8 cellular contexts compared by ENCODE assay signal in genomic region chr12:56221233-56221756, GRCh38. TPM values are rescaled to one million over a fixed set of nuclear protein-coding genes. Genes with fewer than 3 reads are reported as not detected.
DNase-seq lines count a peak whose midpoint lies in the region; ATAC-seq, FAIRE-seq and TF ChIP-seq lines count a peak whose summit lies in the region.

No MANE protein-coding gene starts in this region.

- peak; percentile 52 for DNase-seq in SIG-M5 treated with dmso at 0.1 percent for 504 hours (lab: John Stamatoyannopoulos, UW; ENCODE audit: unreplicated experiment)
- no peak for DNase-seq in SIG-M5 (lab: John Stamatoyannopoulos, UW)
- peak in 1 of 2 experiments; percentile 74 for DNase-seq in HAP-1 (ENCODE audit: low spot score in 2 of 2)
- peak; percentile 61 for DNase-seq in NCI-H226
- DNase-seq in bronchial epithelial cell (ENCODE audit: low read depth), result peak; percentile 23
- DNase-seq in iris pigment epithelial cell (ENCODE audit: low read depth), result peak; percentile 58
- DNase-seq in spleen, result peak; percentile 81

- H3K4me1 ChIP-seq in HAP-1 (peaks cover 21% of the 10 kb centered on the region), spleen (peaks cover 37 to 84% (median 63%) of the 10 kb centered on the region in 6 donors)

- H3K27me3 ChIP-seq in HAP-1 (ENCODE audit: low read depth) (no peaks in the 10 kb centered on the region), bronchial epithelial cell (ENCODE audit: control insufficient read depth, insufficient read depth, low read length) (no peaks in the 10 kb centered on the region), spleen (replicated peaks in 1 of 7) (no peaks in the 10 kb centered on the region)

- peak overlapping the region; percentile 92 to 97 (median 96) for H3K27ac ChIP-seq in spleen

- FAIRE-seq in bronchial epithelial cell (lab: Jason Lieb, UNC), result no peak

- H3K4me3 ChIP-seq in HAP-1, result peak overlapping the region; percentile 81
- peak overlapping the region; percentile 92 for H3K4me3 ChIP-seq in bronchial epithelial cell (ENCODE audit: low read depth, low read length)
- H3K4me3 ChIP-seq in spleen, result peak overlapping the region; percentile 66 to 86 (median 75)

- ATAC-seq in GM18858 (IDR thresholded peaks at IDR 0.05; ENCODE audit: unreplicated experiment), result no peak

- H3K9me3 ChIP-seq in HAP-1 (no peaks in the 10 kb centered on the region), spleen (no peaks in the 10 kb centered on the region)

- H3K36me3 ChIP-seq in HAP-1 (replicated peaks), result peaks cover 10% of the 10 kb centered on the region
- peaks cover 4% of the 10 kb centered on the region for H3K36me3 ChIP-seq in bronchial epithelial cell (ENCODE audit: control insufficient read depth, insufficient read depth, low read length)
- peaks cover 0 to 28% (median 7%) of the 10 kb centered on the region in 6 donors for H3K36me3 ChIP-seq in spleen

- in situ Hi-C loops in HAP-1 (cut with MboI; ENCODE audit: low sequenced_read_pairs), result no loop called here

- TF ChIP-seq CTCF in bronchial epithelial cell (IDR thresholded peaks at IDR 0.05; ENCODE audit: insufficient read depth, low read length, severe bottlenecking), result no peak
- no peak for TF ChIP-seq CTCF in spleen (IDR thresholded peaks at IDR 0.05 in 8 of 11, conservative IDR thresholded peaks at IDR 0.05 in 3 of 11)

- no peak for TF ChIP-seq POLR2A in spleen (IDR thresholded peaks at IDR 0.05)

- 0 to 2% (median 1%) methylated on average over 14 to 21 of the region's 21 CpGs for WGBS in spleen, 5 donors

- intact Hi-C loops in spleen (cut with DNase I; ENCODE audit: low total_unique reads), result no loop called here

RNA-seq across cellular contexts. Expression of gene RNF41, which starts 0.4 kb away (rescaled TPM):
- total RNA-seq in bronchial epithelial cell (102 and 158 TPM in 2 replicates), spleen (10 to 100 TPM; 38.5 to 56.1 (median 47.6) TPM)
- 10 to 100 TPM; 13.2 to 21.0 (median 15.8) TPM for polyA plus RNA-seq in spleen

RNA-seq across cellular contexts. Expression of gene NABP2, which starts 2.8 kb away (rescaled TPM):
- 25.3 and 40.5 TPM in 2 replicates for total RNA-seq in bronchial epithelial cell
- 10 to 100 TPM; 13.4 to 21.3 (median 18.4) TPM for total RNA-seq in spleen
- 10 to 100 TPM; 19.7 to 24.6 (median 23.1) TPM for polyA plus RNA-seq in spleen

RNA-seq across cellular contexts. Expression of gene SLC39A5, which starts 8.6 kb away (rescaled TPM):
- total RNA-seq in bronchial epithelial cell, result 0.13 and 0.26 TPM in 2 replicates
- 1 to 10 TPM in 1 of 7 donors, under 1 TPM in 2, not detected in 4; 0.44 to 1.3 (median 0.92) TPM for total RNA-seq in spleen
- under 1 TPM; 0.18 to 0.63 (median 0.22) TPM for polyA plus RNA-seq in spleen

RNA-seq across cellular contexts. Expression of gene SMARCC2, which starts 32.0 kb away (rescaled TPM):
- total RNA-seq in bronchial epithelial cell (14.0 and 20.4 TPM in 2 replicates), spleen (100 to 1,000 TPM in 4 of 7 donors, 10 to 100 TPM in 3; 73.7 to 121 (median 101) TPM)
- 10 to 100 TPM in 1 of 3 donors, 1 to 10 TPM in 2; 8.5 to 24.7 (median 9.4) TPM for polyA plus RNA-seq in spleen

RNA-seq across cellular contexts. Expression of gene ANKRD52, which starts 36.9 kb away (rescaled TPM):
- 6.8 and 11.3 TPM in 2 replicates for total RNA-seq in bronchial epithelial cell
- total RNA-seq in spleen, result 10 to 100 TPM; 16.6 to 35.2 (median 27.5) TPM
- 1 to 10 TPM; 2.2 to 9.5 (median 2.8) TPM for polyA plus RNA-seq in spleen
